In genomic region chr11:15053201-15053685, GRCh38 we compare ENCODE assay signal across 15 cellular contexts. TPM values are rescaled to one million over a fixed set of nuclear protein-coding genes. Genes with fewer than 3 reads are reported as not detected.
A peak's percentile ranks its signal among the peaks of the same experiment; 100 is the strongest.
DNase-seq lines count a peak whose midpoint lies in the region.
"Had no signal": no experiment of that assay in that cellular context is flagged by ENCODE, and none has a peak within 500 bp of the region (broad histone marks: within the 10 kb centered on the region; RNA-seq: fewer than 3 reads in every experiment).

No MANE protein-coding gene starts in this region.

- no peak overlapping the region for H3K4ac ChIP-seq in trophoblast cell (ENCODE audit: low read depth, low read length)

- no peak overlapping the region for H4K12ac ChIP-seq in trophoblast cell (ENCODE audit: low read depth, low read length)

- no peak overlapping the region for H3K23ac ChIP-seq in trophoblast cell (ENCODE audit: low read length)

- no peak overlapping the region for H2BK5ac ChIP-seq in trophoblast cell (ENCODE audit: low read depth, low read length, poor library complexity)

- H2BK12ac ChIP-seq in trophoblast cell (ENCODE audit: low read length) = no peak overlapping the region

- no peak overlapping the region for H2BK120ac ChIP-seq in trophoblast cell (ENCODE audit: insufficient read depth, low read length, poor library complexity)

- H3K36me3 ChIP-seq in adipocyte (ENCODE audit: control insufficient read depth, insufficient read depth, low read length, severe bottlenecking) = no peaks in the 10 kb centered on the region
- H3K36me3 ChIP-seq in trophoblast cell (ENCODE audit: control insufficient read depth in 1 of 2, insufficient read depth in 2 of 2, low read length in 2 of 2) = no peaks in the 10 kb centered on the region
- no peaks in the 10 kb centered on the region for H3K36me3 ChIP-seq in Karpas-422 (ENCODE audit: insufficient read depth, low read length)
- H3K36me3 ChIP-seq: adrenal gland had no signal

- H3K27ac ChIP-seq in trophoblast cell (ENCODE audit: low read depth, low read length) (no peak overlapping the region), Karpas-422 (ENCODE audit: low read length) (no peak overlapping the region)
- H3K27ac ChIP-seq: adrenal gland had no signal

- no peak overlapping the region for H4K91ac ChIP-seq in trophoblast cell (ENCODE audit: low read depth, low read length)

- no peaks in the 10 kb centered on the region for H3K79me2 ChIP-seq in trophoblast cell (ENCODE audit: control insufficient read depth, insufficient read depth, low read length, poor library complexity)
- no peaks in the 10 kb centered on the region for H3K79me2 ChIP-seq in Karpas-422 (ENCODE audit: low read length)

- no peaks in the 10 kb centered on the region for H3K9me2 ChIP-seq in Karpas-422 (replicated peaks; ENCODE audit: insufficient read depth, low read length)

- H3K9ac ChIP-seq in adipocyte (ENCODE audit: low read length) = no peak overlapping the region
- no peak overlapping the region for H3K9ac ChIP-seq in trophoblast cell (ENCODE audit: low read length)
- no peak overlapping the region for H3K9ac ChIP-seq in Karpas-422 (ENCODE audit: low read length)

- no CpG with 5 or more reads among the region's 1 CpG for WGBS in trophoblast cell (ENCODE audit: extremely low coverage, insufficient coverage, insufficient read length)

- H3K4me3 ChIP-seq in adipocyte (ENCODE audit: low read length) (no peak overlapping the region), trophoblast cell (ENCODE audit: low read depth, low read length) (no peak overlapping the region), Karpas-422 (ENCODE audit: low read length) (no peak overlapping the region)
- H3K4me3 ChIP-seq: adrenal gland had no signal

- no peak overlapping the region for H2AK5ac ChIP-seq in trophoblast cell (ENCODE audit: low read length)

- H3K18ac ChIP-seq in trophoblast cell (ENCODE audit: low read length) = no peak overlapping the region

- no peaks in the 10 kb centered on the region for H4K20me1 ChIP-seq in Karpas-422 (ENCODE audit: insufficient read depth, low read depth, low read length)

- DNase-seq in activated CD4-positive, alpha-beta T cell treated with anti-CD3 and anti-CD28 coated beads, Interleukin-2, amount 50 U/mL, for 48 hours = peak; percentile 32 to 42
- no peak for DNase-seq in activated CD4-positive, alpha-beta T cell treated with anti-CD3 and anti-CD28 coated beads for 1 hour
- DNase-seq in NCI-H2029 (lab: John Stamatoyannopoulos, UW) = peak; percentile 64
- peak; percentile 19 for DNase-seq in adipocyte (ENCODE audit: low read depth)
- DNase-seq in trophoblast cell = peak; percentile 42 to 45
- no peak for DNase-seq in NCI-H146 (lab: John Stamatoyannopoulos, UW)
- no peak for DNase-seq in Karpas-422
- DNase-seq in inferior parietal cortex (ENCODE audit: extremely low spot score) = no peak
- DNase-seq: activated CD4-positive, alpha-beta T cell treated with anti-CD3 and anti-CD28 coated beads, Interleukin-2, amount 50 U/mL, for 1 hour; adrenal gland; NCI-H524; nucleus accumbens had no signal

- no peak overlapping the region for H4K8ac ChIP-seq in trophoblast cell (ENCODE audit: low read depth, low read length)

- no peak overlapping the region for H3K14ac ChIP-seq in trophoblast cell (ENCODE audit: low read length)

- H3K4me2 ChIP-seq in trophoblast cell (ENCODE audit: low read length) = no peak overlapping the region
- no peak overlapping the region for H3K4me2 ChIP-seq in Karpas-422 (ENCODE audit: low read depth, low read length, poor library complexity, severe bottlenecking)

- H3K79me1 ChIP-seq in trophoblast cell (ENCODE audit: low read length) = no peaks in the 10 kb centered on the region

- H3K4me1 ChIP-seq in adipocyte (ENCODE audit: control insufficient read depth, insufficient read depth, low read length) = peaks cover 10% of the 10 kb centered on the region
- H3K4me1 ChIP-seq in trophoblast cell (ENCODE audit: control insufficient read depth in 1 of 2, insufficient read depth in 2 of 2, low read length in 2 of 2) = peaks cover 0 to 3% of the 10 kb centered on the region in 2 experiments
- H3K4me1 ChIP-seq in Karpas-422 (ENCODE audit: low read length) = no peaks in the 10 kb centered on the region
- H3K4me1 ChIP-seq: adrenal gland had no signal

- H3K27me3 ChIP-seq in adipocyte (replicated peaks; ENCODE audit: control insufficient read depth, insufficient read depth, low read length) (peaks cover 13% of the 10 kb centered on the region), trophoblast cell (ENCODE audit: insufficient read depth, low read length) (no peaks in the 10 kb centered on the region), Karpas-422 (ENCODE audit: low read length) (no peaks in the 10 kb centered on the region)
- H3K27me3 ChIP-seq: adrenal gland had no signal

- H2AFZ ChIP-seq in trophoblast cell (ENCODE audit: insufficient read depth, low read length, poor library complexity) (no peak overlapping the region), Karpas-422 (ENCODE audit: low read length) (no peak overlapping the region)

- no peaks in the 10 kb centered on the region for H3K9me3 ChIP-seq in adipocyte (ENCODE audit: control insufficient read depth, low read length)
- no peaks in the 10 kb centered on the region for H3K9me3 ChIP-seq in trophoblast cell (ENCODE audit: insufficient read depth, low read depth, low read length)
- H3K9me3 ChIP-seq in Karpas-422 (ENCODE audit: low read length) = no peaks in the 10 kb centered on the region
- H3K9me3 ChIP-seq: adrenal gland had no signal

RNA-seq across cellular contexts. Expression of gene CALCB, which starts 20.1 kb away (rescaled TPM):
- polyA plus RNA-seq in trophoblast cell (2013) = 0.86 and 0.90 TPM in 2 replicates
- 0.30 and 0.54 TPM in 2 replicates for total RNA-seq in Karpas-422 (2014; rRNA removed; shearing (Covaris generic); ENCODE audit: low replicate concordance)
- total RNA-seq: chondrocyte, RPMI7951 had no signal
- polyA plus RNA-seq: AG04450 had no signal

Comparison
In these comparisons a context has a peak if more than half of its experiments do, and no peak if none do; other contexts are left out.
1. DNase-seq: peak in activated CD4-positive, alpha-beta T cell treated with anti-CD3 and anti-CD28 coated beads, Interleukin-2, amount 50 U/mL, for 48 hours (2 of 2), NCI-H2029 (single experiment), adipocyte (single experiment) and trophoblast cell (2 of 2); none in activated CD4-positive, alpha-beta T cell treated with anti-CD3 and anti-CD28 coated beads for 1 hour (single experiment), NCI-H146 (single experiment), Karpas-422 (single experiment) and inferior parietal cortex (single experiment).